17 cellular contexts compared by ENCODE assay signal in genomic region chr6:2258112-2258511, GRCh38. TPM values are rescaled to one million over a fixed set of nuclear protein-coding genes. Genes with fewer than 3 reads are reported as not detected.
DNase-seq lines count a peak whose midpoint lies in the region; ATAC-seq and TF ChIP-seq lines count a peak whose summit lies in the region.
"Had no signal": no experiment of that assay in that cellular context is flagged by ENCODE, and none has a peak within 500 bp of the region (broad histone marks: within the 10 kb centered on the region; RNA-seq: fewer than 3 reads in every experiment).

No MANE protein-coding gene starts in this region.

- no peak overlapping the region for H3K4me3 ChIP-seq in esophagus muscularis mucosa
- H3K4me3 ChIP-seq in right lobe of liver = no peak overlapping the region
- no peak overlapping the region for H3K4me3 ChIP-seq in stomach
- no peak overlapping the region for H3K4me3 ChIP-seq in PC-9
- H3K4me3 ChIP-seq in BE2C (ENCODE audit: low read depth, low read length) = no peak overlapping the region
- H3K4me3 ChIP-seq: BLaER1 treated with 17β-estradiol and CSF1 and Interleukin-3, amounts not matched to agents 10 nM and 100 nM; GM12878; GM23338 had no signal

- POLR2A ChIA-PET in PC-9 (lab: Charles Lee; ENCODE audit: unreplicated experiment) = interaction anchor here (0.6 kb wide), 1 partner anchor 94 kb away, joined by 5 read pairs; no protein-coding TSS in a partner anchor

- no peak for ATAC-seq in right lobe of liver
- ATAC-seq: GM12878, GM23338 had no signal

- no peak for TF ChIP-seq CTCF in 22Rv1 (IDR thresholded peaks at IDR 0.05)
- TF ChIP-seq CTCF in esophagus muscularis mucosa (IDR thresholded peaks at IDR 0.05) = no peak
- TF ChIP-seq CTCF in right lobe of liver (IDR thresholded peaks at IDR 0.05) = no peak
- no peak for TF ChIP-seq CTCF in stomach (IDR thresholded peaks at IDR 0.05)
- no peak for TF ChIP-seq CTCF in PC-9 (conservative IDR thresholded peaks at IDR 0.05)
- no peak for TF ChIP-seq CTCF in BE2C (IDR thresholded peaks at IDR 0.05; ENCODE audit: low read depth, low read length)

- CTCF ChIA-PET in PC-9 (lab: Charles Lee) = no interaction called here

- H3K9me3 ChIP-seq in esophagus muscularis mucosa = peaks cover 0 to 9% (median 4%) of the 10 kb centered on the region in 4 donors
- H3K9me3 ChIP-seq in right lobe of liver = no peaks in the 10 kb centered on the region
- H3K9me3 ChIP-seq in stomach = peaks cover 0 to 13% (median 3%) of the 10 kb centered on the region in 4 donors
- H3K9me3 ChIP-seq in PC-9 (ENCODE audit: insufficient read depth, low read depth) = 0 out of 2 replicates have a peak, but pooled peaks cover 4% of the 10 kb centered on the region
- H3K9me3 ChIP-seq in BE2C = no peaks in the 10 kb centered on the region

- no peak for TF ChIP-seq EP300 in esophagus muscularis mucosa (IDR thresholded peaks at IDR 0.05)
- no peak for TF ChIP-seq EP300 in stomach (IDR thresholded peaks at IDR 0.05)

- H4K20me1 ChIP-seq in PC-9 (ENCODE audit: insufficient read depth) = no peaks in the 10 kb centered on the region
- H4K20me1 ChIP-seq: BLaER1 treated with 17β-estradiol and CSF1 and Interleukin-3, amounts not matched to agents 10 nM and 100 nM had no signal

- BruUV-seq in PC-9 (replicated peaks; lab: Mats Ljungman, UMichigan) = no TSS peak

- DNase-seq in esophagus muscularis mucosa (ENCODE audit: extremely low spot score) (peak; percentile 47), right lobe of liver (no peak), stomach (no peak), SKM-1 treated with dmso at 0.1 percent for 144 hours (lab: John Stamatoyannopoulos, UW; ENCODE audit: unreplicated experiment) (no peak), PC-9 (no peak), BE2C (no peak)
- DNase-seq: 8988T; AML-193; CD4-positive, CD25-positive, alpha-beta regulatory T cell; DMS 273 treated with DMSO at 0.1 percent for 48 hours; H7; IMR-90 had no signal

- intact Hi-C loops in esophagus muscularis mucosa (cut with DNase I) = no loop called here
- intact Hi-C loops in right lobe of liver (cut with DNase I) = no loop called here
- intact Hi-C loops in stomach (cut with DNase I; ENCODE audit: low total_unique reads) = no loop called here
- intact Hi-C loops in PC-9 (cut with micrococcal nuclease; ENCODE audit: unreplicated experiment) = no loop called here

- peak overlapping the region; percentile 42; the same call in 1 of the 2 replicates for H3K27ac ChIP-seq in 22Rv1
- H3K27ac ChIP-seq in esophagus muscularis mucosa (replicated peaks in 1 of 4) = no peak overlapping the region
- peak overlapping the region in 2 of 3 donors; percentile 6 for H3K27ac ChIP-seq in right lobe of liver
- peak overlapping the region; percentile 42 to 84 (median 74) for H3K27ac ChIP-seq in stomach
- no peak overlapping the region for H3K27ac ChIP-seq in PC-9
- H3K27ac ChIP-seq: BLaER1 treated with 17β-estradiol and CSF1 and Interleukin-3, amounts not matched to agents 10 nM and 100 nM; HL-60 had no signal

- no peak overlapping the region for H3K4me2 ChIP-seq in PC-9
- H3K4me2 ChIP-seq: BLaER1 treated with 17β-estradiol and CSF1 and Interleukin-3, amounts not matched to agents 10 nM and 100 nM; GM23338 had no signal

- H3K79me2 ChIP-seq in PC-9 (ENCODE audit: low read depth) = no peaks in the 10 kb centered on the region

- H3K9me2 ChIP-seq in PC-9 (ENCODE audit: insufficient read depth) = no peaks in the 10 kb centered on the region

- no peak for TF ChIP-seq POLR2A in esophagus muscularis mucosa (IDR thresholded peaks at IDR 0.05; ENCODE audit: low read depth)
- no peak for TF ChIP-seq POLR2A in right lobe of liver (IDR thresholded peaks at IDR 0.05)
- no peak for TF ChIP-seq POLR2A in stomach (IDR thresholded peaks at IDR 0.05)

- no peak overlapping the region for H2AFZ ChIP-seq in PC-9
- H2AFZ ChIP-seq: GM23338 had no signal

- H3K4me1 ChIP-seq in esophagus muscularis mucosa (no peaks in the 10 kb centered on the region), right lobe of liver (peaks cover 0 to 10% (median 5%) of the 10 kb centered on the region in 4 donors), stomach (peaks cover 0 to 25% (median 10%) of the 10 kb centered on the region in 4 donors), PC-9 (replicated peaks; ENCODE audit: insufficient read depth) (no peaks in the 10 kb centered on the region), BE2C (no peaks in the 10 kb centered on the region)
- H3K4me1 ChIP-seq: BLaER1 treated with 17β-estradiol and CSF1 and Interleukin-3, amounts not matched to agents 10 nM and 100 nM had no signal

- no peaks in the 10 kb centered on the region for H3K27me3 ChIP-seq in esophagus muscularis mucosa
- no peaks in the 10 kb centered on the region for H3K27me3 ChIP-seq in right lobe of liver
- no peaks in the 10 kb centered on the region for H3K27me3 ChIP-seq in stomach
- H3K27me3 ChIP-seq in PC-9 (ENCODE audit: insufficient read depth, low read depth) = no peaks in the 10 kb centered on the region
- no peaks in the 10 kb centered on the region for H3K27me3 ChIP-seq in BE2C
- H3K27me3 ChIP-seq: BLaER1 treated with 17β-estradiol and CSF1 and Interleukin-3, amounts not matched to agents 10 nM and 100 nM had no signal

- WGBS in esophagus muscularis mucosa = 88% methylated on average over 3 of the region's 3 CpGs
- 84% methylated on average over 3 of the region's 3 CpGs for WGBS in right lobe of liver (ENCODE audit: insufficient coverage, low coverage, low lambda C conversion rate, missing lambda C conversion rate)
- WGBS in stomach, 5 donors = 65 to 85% (median 71%) methylated on average over 3 of the region's 3 CpGs

- no peaks in the 10 kb centered on the region for H3F3A ChIP-seq in PC-9 (ENCODE audit: insufficient read depth, low read depth)

- H3K36me3 ChIP-seq in esophagus muscularis mucosa (peaks cover 0 to 29% (median 10%) of the 10 kb centered on the region in 4 donors), right lobe of liver (peaks cover 0 to under 1% (median 0%) of the 10 kb centered on the region in 4 donors), stomach (peaks cover 0 to 28% (median 10%) of the 10 kb centered on the region in 4 donors), PC-9 (ENCODE audit: low read depth) (no peaks in the 10 kb centered on the region), BE2C (no peaks in the 10 kb centered on the region)

RNA-seq across cellular contexts. Expression of gene GMDS, which starts 12.7 kb away (rescaled TPM):
- total RNA-seq in esophagus muscularis mucosa (10 to 100 TPM in 1 of 4 donors, 1 to 10 TPM in 3; 3.6 to 14.1 (median 6.0) TPM), right lobe of liver (10 to 100 TPM; 15.9 to 34.4 (median 23.4) TPM), stomach (100 to 1,000 TPM in 4 of 5 donors, 10 to 100 TPM in 1; 84.6 to 262 (median 143) TPM), PC-9 (2021) (30.1 and 38.3 TPM in 2 replicates)
- 100 to 1,000 TPM in 1 of 3 donors, 10 to 100 TPM in 2; 83.7 to 136 (median 92.3) TPM for polyA plus RNA-seq in stomach
- 10.1 TPM for polyA plus RNA-seq in BE2C (2012; ENCODE audit: insufficient read depth, insufficient read length, low read depth)

Comparison
In these comparisons a context has a peak if more than half of its experiments do, and no peak if none do; other contexts are left out.
1. H3K27ac ChIP-seq: peak in 22Rv1 (single experiment), right lobe of liver (2 of 3) and stomach (5 of 5); none in esophagus muscularis mucosa (0 of 4) and PC-9 (single experiment).